8 cellular contexts compared by ENCODE assay signal in the genomic region with DNA sequence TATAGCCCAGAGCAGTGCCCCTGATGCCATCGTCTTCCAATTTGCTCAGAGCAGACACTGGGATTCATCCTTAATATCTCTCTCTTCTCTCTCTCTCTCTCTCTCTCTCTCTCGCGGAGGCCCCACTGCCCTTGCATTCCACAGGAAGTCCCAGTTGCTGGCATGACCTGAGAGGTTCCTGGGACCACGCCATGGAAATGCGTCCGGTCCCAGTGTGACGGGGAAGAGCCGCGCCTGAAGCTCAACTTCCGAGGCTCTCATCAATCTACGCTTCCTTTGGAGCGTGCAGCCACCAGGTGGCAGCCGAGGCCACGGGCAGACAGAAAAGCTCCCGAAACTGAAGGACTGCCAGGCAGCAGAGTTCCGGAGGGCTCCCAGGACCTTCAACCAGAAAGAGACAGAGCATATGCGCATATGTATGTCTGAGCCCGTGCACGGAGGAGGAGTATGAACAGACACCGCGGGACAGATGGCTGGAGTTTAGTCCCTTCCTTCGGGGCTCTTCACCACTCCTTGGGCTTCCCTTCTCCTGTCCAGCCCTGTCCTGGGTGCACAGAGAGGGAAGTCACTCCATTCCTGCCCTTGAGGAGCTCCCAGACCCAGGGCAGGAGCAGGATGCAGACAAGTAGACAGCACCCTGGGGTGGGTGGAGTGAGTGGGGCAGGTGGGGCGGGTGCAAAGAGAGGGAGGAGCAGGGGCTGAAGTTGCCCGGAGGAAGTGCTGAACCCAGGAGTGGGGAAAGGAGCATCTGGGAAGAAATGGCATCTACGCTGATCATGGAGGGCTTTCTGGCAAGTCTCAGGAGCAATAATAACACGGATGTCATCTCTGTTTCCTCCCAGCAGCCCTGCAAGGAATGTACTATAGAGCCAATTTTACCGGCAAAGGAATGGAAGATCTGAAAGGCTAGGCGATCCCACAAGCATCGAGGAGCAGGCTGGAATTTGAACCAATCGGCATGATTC. TPM values are rescaled to one million over a fixed set of nuclear protein-coding genes. Genes with fewer than 3 reads are reported as not detected.
DNase-seq lines count a peak whose midpoint lies in the region; ATAC-seq, FAIRE-seq and TF ChIP-seq lines count a peak whose summit lies in the region.

No MANE protein-coding gene starts in this region.

- H3K4me1 Mint-ChIP-seq in activated CD8-positive, alpha-beta memory T cell treated with anti-CD3 and anti-CD28 coated beads, Interleukin-2, amount 10 ng/mL, durations not matched to agents 7 days and 5 days, result peaks cover 10% of the 10 kb centered on the region
- peaks cover 45% of the 10 kb centered on the region for H3K4me1 Mint-ChIP-seq in endothelial cell (ENCODE audit: unreplicated experiment)
- peaks cover 12% of the 10 kb centered on the region for H3K4me1 Mint-ChIP-seq in mesothelial cell of epicardium

- H3K27me3 Mint-ChIP-seq in activated CD8-positive, alpha-beta memory T cell treated with anti-CD3 and anti-CD28 coated beads, Interleukin-2, amount 10 ng/mL, durations not matched to agents 7 days and 5 days, result peaks cover 28% of the 10 kb centered on the region
- H3K27me3 Mint-ChIP-seq in endothelial cell (ENCODE audit: unreplicated experiment) (peaks cover 26% of the 10 kb centered on the region), mesothelial cell of epicardium (ENCODE audit: low read depth) (peaks cover 51% of the 10 kb centered on the region)

- H3K27ac Mint-ChIP-seq in activated CD8-positive, alpha-beta memory T cell treated with anti-CD3 and anti-CD28 coated beads, Interleukin-2, amount 10 ng/mL, durations not matched to agents 7 days and 5 days, result peak overlapping the region; percentile 79
- peak overlapping the region; percentile 65 for H3K27ac Mint-ChIP-seq in endothelial cell (ENCODE audit: unreplicated experiment)
- peak overlapping the region; percentile 90 for H3K27ac Mint-ChIP-seq in mesothelial cell of epicardium

- no peak for FAIRE-seq in D721Med (lab: Jason Lieb, UNC)

- CTCF ChIA-PET in activated CD8-positive, alpha-beta memory T cell treated with anti-CD3 and anti-CD28 coated beads, Interleukin-2, amount 10 ng/mL, durations not matched to agents 7 days and 5 days (lab: Charles Lee), result interaction anchor here (0.6 to 7.5 kb wide), 31 partner anchors 9 to 770 kb away, joined by 3 to 107 read pairs (median 4); a partner anchor contains a TSS

- H3K4me3 Mint-ChIP-seq in activated CD8-positive, alpha-beta memory T cell treated with anti-CD3 and anti-CD28 coated beads, Interleukin-2, amount 10 ng/mL, durations not matched to agents 7 days and 5 days, result peak overlapping the region; percentile 73
- H3K4me3 Mint-ChIP-seq in endothelial cell (ENCODE audit: unreplicated experiment) (peak overlapping the region; percentile 81), mesothelial cell of epicardium (peak overlapping the region; percentile 72)

- H3K36me3 Mint-ChIP-seq in activated CD8-positive, alpha-beta memory T cell treated with anti-CD3 and anti-CD28 coated beads, Interleukin-2, amount 10 ng/mL, durations not matched to agents 7 days and 5 days, result no peaks in the 10 kb centered on the region
- H3K36me3 Mint-ChIP-seq in endothelial cell (ENCODE audit: low read depth, unreplicated experiment) (no peaks in the 10 kb centered on the region), mesothelial cell of epicardium (no peaks in the 10 kb centered on the region)

- no peaks in the 10 kb centered on the region for H3K9me3 Mint-ChIP-seq in activated CD8-positive, alpha-beta memory T cell treated with anti-CD3 and anti-CD28 coated beads, Interleukin-2, amount 10 ng/mL, durations not matched to agents 7 days and 5 days (ENCODE audit: low read depth)
- H3K9me3 Mint-ChIP-seq in endothelial cell (ENCODE audit: unreplicated experiment), result peaks cover 5% of the 10 kb centered on the region
- H3K9me3 Mint-ChIP-seq in mesothelial cell of epicardium, result no peaks in the 10 kb centered on the region

- TF ChIP-seq CTCF in D721Med (IDR thresholded peaks at IDR 0.05; ENCODE audit: insufficient read depth, missing control alignments) (peak; percentile 91), endothelial cell (IDR thresholded peaks at IDR 0.05; ENCODE audit: unreplicated experiment) (peak; percentile 81), mesothelial cell of epicardium (IDR thresholded peaks at IDR 0.05; ENCODE audit: unreplicated experiment) (peak; percentile 75)

- DNase-seq in D721Med (ENCODE audit: insufficient read length, low spot score) (peak; percentile 52), HUDEP-2 (lab: John Stamatoyannopoulos, UW; ENCODE audit: unreplicated experiment in 76 of 76) (peak in 74 of 76 experiments; percentile 27 to 95 (median 88)), NOMO-1 treated with dmso at 0.1 percent for 144 hours (lab: John Stamatoyannopoulos, UW; ENCODE audit: unreplicated experiment) (peak; percentile 87), endothelial cell (ENCODE audit: low spot score) (peak; percentile 95), mesothelial cell of epicardium (ENCODE audit: low spot score in 2 of 2, unreplicated experiment in 2 of 2) (peak; percentile 69 to 90)
- DNase-seq in activated CD8-positive, alpha-beta memory T cell treated with anti-CD3 and anti-CD28 coated beads, Interleukin-2, amount 10 ng/mL, durations not matched to agents 7 days and 5 days, result peak; percentile 88
- peak; percentile 74 to 75 for DNase-seq in stimulated activated CD8-positive, alpha-beta memory T cell treated with anti-CD3 and anti-CD28 coated beads, Interleukin-15, amount 100 ng/mL, for 48 hours (ENCODE audit: low read depth in 2 of 2)

- peak; percentile 89 for ATAC-seq in GM21423 (IDR thresholded peaks at IDR 0.05; ENCODE audit: unreplicated experiment)
- peak; percentile 88 for ATAC-seq in activated CD8-positive, alpha-beta memory T cell treated with anti-CD3 and anti-CD28 coated beads, Interleukin-2, amount 10 ng/mL, durations not matched to agents 7 days and 5 days

RNA-seq across cellular contexts. Expression of a gene that starts 10.5 kb away (rescaled TPM):
- not detected for total RNA-seq in activated CD8-positive, alpha-beta memory T cell treated with anti-CD3 and anti-CD28 coated beads, Interleukin-2, amount 10 ng/mL, durations not matched to agents 7 days and 5 days
- total RNA-seq in endothelial cell (ENCODE audit: unreplicated experiment) (not detected), mesothelial cell of epicardium (not detected in 3 replicates)

RNA-seq across cellular contexts. Expression of a gene that starts 42.1 kb away (rescaled TPM):
- total RNA-seq in activated CD8-positive, alpha-beta memory T cell treated with anti-CD3 and anti-CD28 coated beads, Interleukin-2, amount 10 ng/mL, durations not matched to agents 7 days and 5 days, result not detected
- total RNA-seq in endothelial cell (ENCODE audit: unreplicated experiment), result not detected
- total RNA-seq in mesothelial cell of epicardium, result not detected in 3 replicates

RNA-seq across cellular contexts. Expression of a gene that starts 52.7 kb away (rescaled TPM):
- total RNA-seq in activated CD8-positive, alpha-beta memory T cell treated with anti-CD3 and anti-CD28 coated beads, Interleukin-2, amount 10 ng/mL, durations not matched to agents 7 days and 5 days, result not detected
- total RNA-seq in endothelial cell (ENCODE audit: unreplicated experiment) (199 TPM), mesothelial cell of epicardium (0.09 to 0.24 TPM in 2 of 3 replicates, not detected in the other)

Comparison
In these comparisons a context has a peak if more than half of its experiments do, and no peak if none do; other contexts are left out.
1. Peak in every context shown above with its lines: DNase-seq and ATAC-seq.
2. RNA of a gene that starts 52.7 kb away (total RNA-seq): 199 TPM in endothelial cell (single experiment); 0.09 to 0.24 TPM in mesothelial cell of epicardium and not detected in activated CD8-positive, alpha-beta memory T cell treated with anti-CD3 and anti-CD28 coated beads, Interleukin-2, amount 10 ng/mL, durations not matched to agents 7 days and 5 days; every median in the first group is over 100 times any median in the second.